Comparison of ENCODE assay signal across 9 cellular contexts in genomic region chr7:50657341-50657873, GRCh38.
A peak's percentile ranks its signal among the peaks of the same experiment; 100 is the strongest.
DNase-seq lines count a peak whose midpoint lies in the region; ATAC-seq, FAIRE-seq and TF ChIP-seq lines count a peak whose summit lies in the region.
"Had no signal": no experiment of that assay in that cellular context is flagged by ENCODE, and none has a peak within 500 bp of the region (broad histone marks: within the 10 kb centered on the region; RNA-seq: fewer than 3 reads in every experiment).

No MANE protein-coding gene starts in this region.

- no peak overlapping the region for H3K9ac ChIP-seq in muscle layer of colon (ENCODE audit: low read length)

- FAIRE-seq in H54 (lab: Jason Lieb, UNC), result no peak

- H3K27ac Mint-ChIP-seq in activated naive CD8-positive, alpha-beta T cell treated with anti-CD3 and anti-CD28 coated beads for 36 hours, result no peak overlapping the region

- TF ChIP-seq CTCF in upper lobe of left lung (IDR thresholded peaks at IDR 0.05), result peak in 2 of 6 experiments; percentile 20 to 47

- H3K36me3 ChIP-seq in muscle layer of colon (ENCODE audit: insufficient read depth, low read length) (peaks cover 5% of the 10 kb centered on the region), upper lobe of left lung (no peaks in the 10 kb centered on the region)

- H3K4me1 Mint-ChIP-seq in activated naive CD8-positive, alpha-beta T cell treated with anti-CD3 and anti-CD28 coated beads for 36 hours, result peaks cover 29% of the 10 kb centered on the region

- peak; percentile 22 for DNase-seq in M059J (ENCODE audit: low read depth)
- DNase-seq in fibroblast of gingiva (ENCODE audit: low read depth), result peak; percentile 97
- no peak for DNase-seq in upper lobe of left lung
- DNase-seq in activated naive CD8-positive, alpha-beta T cell treated with anti-CD3 and anti-CD28 coated beads for 36 hours, result no peak
- DNase-seq in NCI-H2196 (lab: John Stamatoyannopoulos, UW; ENCODE audit: unreplicated experiment), result no peak
- DNase-seq in H54 (ENCODE audit: insufficient read length, low spot score), result no peak
- DNase-seq: NCI-H1048 had no signal

- no peak for TF ChIP-seq POLR2A in upper lobe of left lung (IDR thresholded peaks at IDR 0.05)
- TF ChIP-seq POLR2A in H54 (IDR thresholded peaks at IDR 0.05; ENCODE audit: low read depth, low read length), result no peak

- H3K27me3 Mint-ChIP-seq in activated naive CD8-positive, alpha-beta T cell treated with anti-CD3 and anti-CD28 coated beads for 36 hours, result no peaks in the 10 kb centered on the region

- ATAC-seq in upper lobe of left lung (ENCODE audit: low FRiP score in 2 of 2), result peak; percentile 36 to 70
- ATAC-seq in GM21786 (IDR thresholded peaks at IDR 0.05; ENCODE audit: unreplicated experiment), result no peak

- peaks cover 2% of the 10 kb centered on the region for H3K9me3 Mint-ChIP-seq in activated naive CD8-positive, alpha-beta T cell treated with anti-CD3 and anti-CD28 coated beads for 36 hours

- H3K36me3 Mint-ChIP-seq in activated naive CD8-positive, alpha-beta T cell treated with anti-CD3 and anti-CD28 coated beads for 36 hours, result peaks cover 2% of the 10 kb centered on the region

- no peak overlapping the region for H3K4me3 ChIP-seq in muscle layer of colon (ENCODE audit: low read depth in 1 of 2, low read length in 2 of 2)
- no peak overlapping the region for H3K4me3 ChIP-seq in upper lobe of left lung

- H3K27me3 ChIP-seq in muscle layer of colon (ENCODE audit: control insufficient read depth in 1 of 2, insufficient read depth in 2 of 2, low read length in 2 of 2) (no peaks in the 10 kb centered on the region), upper lobe of left lung (no peaks in the 10 kb centered on the region)

- H3K27ac ChIP-seq in muscle layer of colon (ENCODE audit: low read depth, low read length) (peak overlapping the region; percentile 65), upper lobe of left lung (peak overlapping the region; percentile 68 to 86 (median 76))

- H3K4me3 Mint-ChIP-seq in activated naive CD8-positive, alpha-beta T cell treated with anti-CD3 and anti-CD28 coated beads for 36 hours, result no peak overlapping the region

- H3K4me1 ChIP-seq in muscle layer of colon (ENCODE audit: insufficient read depth, low read length) (peaks cover 48% of the 10 kb centered on the region), upper lobe of left lung (peaks cover 80 to 90% (median 82%) of the 10 kb centered on the region in 4 donors)

- peak; percentile 45 to 98 (median 94) for TF ChIP-seq EP300 in upper lobe of left lung (IDR thresholded peaks at IDR 0.05)

- WGBS in upper lobe of left lung, 2 donors, result 60 to 66% methylated on average over 9 of the region's 9 CpGs

- H3K9me3 ChIP-seq in muscle layer of colon (ENCODE audit: low read length) (no peaks in the 10 kb centered on the region), upper lobe of left lung (no peaks in the 10 kb centered on the region)

Comparison
In these comparisons a context has a peak if more than half of its experiments do, and no peak if none do; other contexts are left out.
1. DNase-seq: peak in M059J (single experiment) and fibroblast of gingiva (single experiment); none in upper lobe of left lung (0 of 2), activated naive CD8-positive, alpha-beta T cell treated with anti-CD3 and anti-CD28 coated beads for 36 hours (single experiment), NCI-H2196 (single experiment) and H54 (single experiment).